8 cellular contexts compared by ENCODE assay signal in the genomic region with DNA sequence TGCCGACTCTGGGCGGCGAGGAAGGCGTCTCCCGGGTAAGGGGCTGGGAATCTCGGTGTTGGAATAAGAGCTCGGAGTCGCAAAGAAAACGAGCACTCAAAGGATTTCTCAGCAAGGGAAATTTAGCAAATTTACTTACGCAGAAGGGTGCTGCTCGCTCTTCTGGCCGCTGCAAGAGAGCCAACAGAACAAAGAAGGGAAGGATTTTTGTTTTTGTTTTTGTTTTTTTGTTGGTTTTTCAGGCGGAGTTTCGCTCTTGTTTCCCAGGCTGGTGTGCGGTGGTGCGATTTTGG. TPM values are rescaled to one million over a fixed set of nuclear protein-coding genes. Genes with fewer than 3 reads are reported as not detected.
DNase-seq lines count a peak whose midpoint lies in the region; ATAC-seq and TF ChIP-seq lines count a peak whose summit lies in the region.

No MANE protein-coding gene starts in this region.

- H3K9me3 ChIP-seq in heart right ventricle (no peaks in the 10 kb centered on the region), breast epithelium (no peaks in the 10 kb centered on the region), mesodermal cell (ENCODE audit: control insufficient read depth, low read length) (peaks cover 10% of the 10 kb centered on the region), vagina (no peaks in the 10 kb centered on the region)

- H3K27ac ChIP-seq in heart right ventricle (peak overlapping the region; percentile 39 to 96 (median 90)), breast epithelium (peak overlapping the region; percentile 78 to 88), mesodermal cell (ENCODE audit: low read depth, low read length, severe bottlenecking) (peak overlapping the region; percentile 91), vagina (peak overlapping the region; percentile 88)

- intact Hi-C loops in heart right ventricle (cut with DNase I) (loop anchor here in 4 of 10 donors (2.0 to 10.0 kb wide), 4 partner anchors 114 to 304 kb away; a partner anchor contains a TSS), Right ventricle myocardium inferior (cut with DNase I) (loop anchor here (5.0 to 10.0 kb wide), 3 partner anchors 116 to 444 kb away; a partner anchor contains a TSS), breast epithelium (cut with DNase I; ENCODE audit: low total_unique reads) (no loop called here), vagina (cut with DNase I) (loop anchor here (10.0 kb wide), 1 partner anchor 114 kb away; no protein-coding TSS in a partner anchor)

- TF ChIP-seq CTCF in heart right ventricle (IDR thresholded peaks at IDR 0.05): no peak
- no peak for TF ChIP-seq CTCF in breast epithelium (IDR thresholded peaks at IDR 0.05)
- no peak for TF ChIP-seq CTCF in vagina (IDR thresholded peaks at IDR 0.05)

- peak overlapping the region; percentile 67 to 99 (median 82) for H3K4me3 ChIP-seq in heart right ventricle
- peak overlapping the region; percentile 91 to 97 (median 95) for H3K4me3 ChIP-seq in breast epithelium
- peak overlapping the region; percentile 93 for H3K4me3 ChIP-seq in mesodermal cell (ENCODE audit: extremely low read depth, insufficient read depth, low read length, poor library complexity, severe bottlenecking)
- H3K4me3 ChIP-seq in vagina: peak overlapping the region; percentile 69 to 84

- 1 to 2% methylated on average over 16 of the region's 16 CpGs for WGBS in heart right ventricle, 2 donors
- 2 to 3% methylated on average over 15 to 16 of the region's 16 CpGs for WGBS in mesodermal cell (ENCODE audit: insufficient coverage in 2 of 2), 2 experiments

- peaks cover 9 to 41% (median 29%) of the 10 kb centered on the region in 9 donors for H3K4me1 ChIP-seq in heart right ventricle
- H3K4me1 ChIP-seq in breast epithelium: peaks cover 3 to 12% of the 10 kb centered on the region in 2 donors
- H3K4me1 ChIP-seq in mesodermal cell (ENCODE audit: control insufficient read depth, insufficient read depth, low read length, poor library complexity, severe bottlenecking): peaks cover 4% of the 10 kb centered on the region
- H3K4me1 ChIP-seq in vagina: peaks cover 33% of the 10 kb centered on the region

- H3K27me3 ChIP-seq in heart right ventricle: no peaks in the 10 kb centered on the region
- H3K27me3 ChIP-seq in breast epithelium: no peaks in the 10 kb centered on the region
- H3K27me3 ChIP-seq in vagina: no peaks in the 10 kb centered on the region

- ATAC-seq in heart right ventricle (no peak), Right ventricle myocardium inferior (no peak), GM18861 (IDR thresholded peaks at IDR 0.05; ENCODE audit: unreplicated experiment) (no peak)

- H3K36me3 ChIP-seq in heart right ventricle (peaks cover 0 to 11% (median 0%) of the 10 kb centered on the region in 9 donors), breast epithelium (no peaks in the 10 kb centered on the region), mesodermal cell (ENCODE audit: control insufficient read depth, insufficient read depth, low read length) (peaks cover 40% of the 10 kb centered on the region), vagina (no peaks in the 10 kb centered on the region)

- TF ChIP-seq POLR2A in breast epithelium (IDR thresholded peaks at IDR 0.05) (no peak), vagina (IDR thresholded peaks at IDR 0.05) (no peak)

- DNase-seq in heart right ventricle (no peak), Right ventricle myocardium inferior (ENCODE audit: missing footprints) (no peak), breast epithelium (ENCODE audit: low spot score in 2 of 2) (no peak), vagina (ENCODE audit: extremely low spot score in 2 of 2) (no peak), NCI-H446 treated with DMSO at 0.1 percent for 48 hours (lab: John Stamatoyannopoulos, UW) (no peak)
- DNase-seq in effector CD4-positive, alpha-beta T cell: no peak

RNA-seq across cellular contexts. Expression of a gene that starts 0.3 kb away (rescaled TPM):
- 10 to 100 TPM; 29.4 to 44.4 (median 35.2) TPM for total RNA-seq in heart right ventricle
- polyA plus RNA-seq in heart right ventricle: 10 to 100 TPM; 41.5 to 79.1 TPM
- total RNA-seq in Right ventricle myocardium inferior: 58.0 TPM
- 10 to 100 TPM; 43.8 to 74.4 (median 68.2) TPM for total RNA-seq in breast epithelium
- 76.0 TPM for polyA plus RNA-seq in mesodermal cell (2013, experiment 1 of 2)
- polyA plus RNA-seq in mesodermal cell (2013, experiment 2 of 2): 60.5 TPM
- total RNA-seq in vagina: 53.8 TPM

RNA-seq across cellular contexts. Expression of a gene that starts 30.7 kb away (rescaled TPM):
- 10 to 100 TPM in 1 of 10 donors, 1 to 10 TPM in 9; 1.9 to 10.1 (median 2.8) TPM for total RNA-seq in heart right ventricle
- polyA plus RNA-seq in heart right ventricle: 1 to 10 TPM; 1.5 to 3.2 TPM
- 7.7 TPM for total RNA-seq in Right ventricle myocardium inferior
- total RNA-seq in breast epithelium: under 1 TPM; 0.29 to 0.98 (median 0.32) TPM
- 2.2 TPM for polyA plus RNA-seq in mesodermal cell (2013, experiment 1 of 2)
- 1.8 TPM for polyA plus RNA-seq in mesodermal cell (2013, experiment 2 of 2)
- total RNA-seq in vagina: 0.74 TPM

RNA-seq across cellular contexts. Expression of a gene that starts 52.6 kb away (rescaled TPM):
- total RNA-seq in heart right ventricle (under 1 TPM in 7 of 10 donors, not detected in 3; 0.11 to 0.49 (median 0.33) TPM), Right ventricle myocardium inferior (0.43 TPM), breast epithelium (not detected), vagina (not detected)
- polyA plus RNA-seq in heart right ventricle: under 1 TPM in 1 of 2 donors, not detected in 1; 0.06 TPM
- polyA plus RNA-seq in mesodermal cell (2013, experiment 1 of 2): 1.9 TPM
- 0.56 TPM for polyA plus RNA-seq in mesodermal cell (2013, experiment 2 of 2)
